Comparison of ENCODE assay signal across 8 cellular contexts in the genomic region with DNA sequence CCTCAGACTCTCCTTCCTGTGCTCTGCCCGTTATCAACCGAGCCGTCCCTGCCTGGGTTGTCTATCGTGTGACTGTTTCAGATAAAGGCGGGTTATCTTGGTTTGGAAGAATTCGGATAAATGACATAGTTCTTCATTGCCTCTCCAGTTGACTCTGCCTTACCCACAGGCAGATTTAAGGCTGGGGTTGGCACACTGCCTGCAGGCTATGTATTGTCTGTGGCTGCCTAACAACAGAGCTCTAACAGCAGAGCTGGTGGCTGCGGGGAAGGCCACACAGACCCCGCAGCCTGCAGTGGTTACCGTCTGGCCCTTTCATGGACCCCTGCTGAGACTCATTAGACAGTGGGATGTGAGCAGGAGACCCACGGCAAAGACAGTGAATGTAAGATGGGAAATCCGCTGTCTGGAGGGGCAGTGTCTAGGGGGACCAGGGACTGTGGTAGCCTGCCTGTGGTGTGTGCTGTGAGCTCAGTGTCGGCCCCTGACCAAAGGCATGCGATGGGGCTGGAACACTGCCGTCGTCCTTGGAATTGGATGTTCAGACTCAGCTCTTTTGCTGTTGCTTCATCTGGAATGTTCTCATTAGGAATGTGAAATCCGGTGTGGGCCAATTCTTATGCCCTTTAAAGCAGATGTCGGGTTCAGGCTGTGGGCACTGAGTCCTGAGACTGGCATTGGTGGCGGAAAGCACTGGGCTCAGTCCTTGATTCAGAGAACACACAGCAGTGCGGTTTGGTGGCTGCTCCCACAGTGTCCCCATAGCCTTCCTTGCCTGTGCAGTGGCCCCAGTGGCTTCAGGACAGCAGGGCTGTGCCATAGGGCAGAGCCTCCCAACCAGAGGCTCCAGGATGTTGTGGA. TPM values are rescaled to one million over a fixed set of nuclear protein-coding genes. Genes with fewer than 3 reads are reported as not detected.
DNase-seq lines count a peak whose midpoint lies in the region; ATAC-seq, FAIRE-seq and TF ChIP-seq lines count a peak whose summit lies in the region.

No MANE protein-coding gene starts in this region.

- no peaks in the 10 kb centered on the region for H3K36me3 ChIP-seq in mucosa of descending colon (ENCODE audit: low read depth)

- no peak for TF ChIP-seq CTCF in mucosa of descending colon (IDR thresholded peaks at IDR 0.05)

- TF ChIP-seq POLR2A in H54 (IDR thresholded peaks at IDR 0.05; ENCODE audit: low read depth, low read length): no peak

- intact Hi-C loops in mucosa of descending colon (cut with DNase I, micrococcal nuclease): no loop called here

- ATAC-seq in mucosa of descending colon: peak; percentile 55
- no peak for ATAC-seq in HG02840 (IDR thresholded peaks at IDR 0.05; ENCODE audit: low FRiP score, unreplicated experiment)

- DNase-seq in A172 (ENCODE audit: low spot score) (peak; percentile 73), M059J (ENCODE audit: low read depth) (peak; percentile 87), dermis blood vessel endothelial cell (peak; percentile 79), mucosa of descending colon (peak; percentile 25 to 70 (median 47)), H54 (ENCODE audit: insufficient read length, low spot score) (no peak), LoVo (ENCODE audit: low spot score) (no peak)
- DNase-seq in activated CD4-positive, alpha-beta T cell treated with anti-CD3 and anti-CD28 coated beads for 1 hour: no peak

- H3K9me3 ChIP-seq in mucosa of descending colon: no peaks in the 10 kb centered on the region

- H3K4me3 ChIP-seq in mucosa of descending colon: no peak overlapping the region

- H3K4me1 ChIP-seq in mucosa of descending colon (ENCODE audit: low read depth): no peaks in the 10 kb centered on the region

- FAIRE-seq in H54 (lab: Jason Lieb, UNC): no peak

RNA-seq across cellular contexts. Expression of a gene that starts 44.5 kb away (rescaled TPM):
- total RNA-seq in A172 (2014; rRNA removed; shearing (Covaris generic)): 2.1 and 3.6 TPM in 2 replicates
- total RNA-seq in M059J (2014; rRNA removed; shearing (Covaris generic)): 1.9 and 2.5 TPM in 2 replicates
- 7.7 and 13.5 TPM in 2 replicates for total RNA-seq in dermis blood vessel endothelial cell
- total RNA-seq in mucosa of descending colon: 1 to 10 TPM; 1.9 to 3.7 (median 3.0) TPM

Comparison
In these comparisons a context has a peak if more than half of its experiments do, and no peak if none do; other contexts are left out.
1. DNase-seq: peak in A172 (single experiment), M059J (single experiment), dermis blood vessel endothelial cell (single experiment) and mucosa of descending colon (3 of 3); none in H54 (single experiment), LoVo (single experiment) and activated CD4-positive, alpha-beta T cell treated with anti-CD3 and anti-CD28 coated beads for 1 hour (single experiment).